Comparison of ENCODE assay signal across 15 cellular contexts in genomic region chr3:2083558-2083957, GRCh38. TPM values are rescaled to one million over a fixed set of nuclear protein-coding genes. Genes with fewer than 3 reads are reported as not detected.
"Had no signal": no experiment of that assay in that cellular context is flagged by ENCODE, and none has a peak within 500 bp of the region (broad histone marks: within the 10 kb centered on the region; RNA-seq: fewer than 3 reads in every experiment).

No MANE protein-coding gene starts in this region.

RNA-seq across cellular contexts. Expression of gene CNTN4, which starts 15.1 kb away (rescaled TPM):
- total RNA-seq: activated B cell treated with CpG ODN at 0.5 μM for 24 hours; activated CD4-positive, alpha-beta memory T cell treated with anti-CD3 and anti-CD28 coated beads for 36 hours; activated CD4-positive, alpha-beta memory T cell treated with anti-CD3 and anti-CD28 coated beads, Interleukin-2, amount 10 ng/mL, durations not matched to agents 7 days and 5 days; activated CD4-positive, alpha-beta T cell treated with anti-CD3 and anti-CD28 coated beads for 36 hours; activated CD4-positive, alpha-beta T cell treated with anti-CD3 and anti-CD28 coated beads, Interleukin-2, amount 10 ng/mL, durations not matched to agents 24 days and 14 days; activated CD4-positive, alpha-beta T cell treated with anti-CD3 and anti-CD28 coated beads, Interleukin-2, amount 10 ng/mL, durations not matched to agents 7 days and 5 days; activated CD8-positive, alpha-beta memory T cell treated with anti-CD3 and anti-CD28 coated beads for 36 hours; activated CD8-positive, alpha-beta memory T cell treated with anti-CD3 and anti-CD28 coated beads, Interleukin-2, amount 10 ng/mL, durations not matched to agents 7 days and 5 days; activated CD8-positive, alpha-beta T cell treated with anti-CD3 and anti-CD28 coated beads for 36 hours; activated CD8-positive, alpha-beta T cell treated with anti-CD3 and anti-CD28 coated beads, Interleukin-2, amount 10 ng/mL, durations not matched to agents 7 days and 5 days; T-cell; T-helper 1 cell treated with Interleukin-12 subunit alpha and Interleukin-12 subunit beta and Interleukin-4 antibody, amounts not matched to agents 30 ng/mL and 1 ng/mL, for 36 hours; T-helper 17 cell; T-helper 2 cell treated with Interferon-gamma antibody and Interleukin-4, amounts not matched to agents 100 ng/mL and 5 ng/mL, for 36 hours; WTC11 had no signal
